In the genomic region with DNA sequence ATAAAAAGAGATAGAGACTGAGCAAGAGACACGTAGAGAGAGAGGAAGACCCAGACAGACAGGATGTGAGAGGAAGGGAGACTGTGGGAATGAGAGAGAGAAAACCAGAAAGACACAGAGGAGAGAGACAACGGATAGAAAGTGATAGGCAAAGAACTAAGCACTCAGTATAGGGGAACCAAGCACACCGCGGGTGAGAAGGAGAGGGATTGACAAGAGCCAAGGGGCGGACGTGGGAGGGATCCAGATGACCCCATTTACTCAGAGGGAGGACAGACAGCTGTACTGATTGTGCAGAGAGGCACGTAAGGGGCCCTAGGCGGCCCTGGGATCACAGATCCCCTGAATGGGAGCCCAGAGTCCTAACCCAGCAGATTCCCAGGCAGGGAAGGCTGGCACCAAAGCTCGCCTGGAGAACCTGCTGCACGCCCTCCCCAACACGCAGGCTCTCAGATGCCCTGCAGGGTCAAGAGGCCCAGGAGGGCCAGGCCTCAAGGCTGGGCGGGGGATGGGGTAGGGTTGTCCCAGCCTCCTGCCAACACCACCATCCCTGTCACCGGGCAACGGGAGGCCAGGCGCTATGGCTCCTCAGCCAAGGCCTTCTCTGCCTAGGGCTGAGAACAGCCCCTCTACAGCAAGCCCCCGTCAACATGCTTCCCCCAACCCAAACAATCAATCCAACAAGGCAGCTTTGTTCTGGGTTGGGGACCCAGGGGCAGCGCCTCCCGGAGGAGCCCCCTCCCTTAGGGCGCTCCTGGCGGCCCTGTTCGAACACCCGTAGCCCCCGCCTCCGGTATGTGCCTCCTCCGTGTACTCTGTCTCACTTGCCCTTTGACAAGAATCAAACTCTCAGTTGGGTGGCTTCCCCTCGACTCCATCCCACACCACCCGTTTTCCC, we compare ENCODE assay signal across 8 cellular contexts. TPM values are rescaled to one million over a fixed set of nuclear protein-coding genes. Genes with fewer than 3 reads are reported as not detected.
DNase-seq lines count a peak whose midpoint lies in the region; ATAC-seq and TF ChIP-seq lines count a peak whose summit lies in the region.

No MANE protein-coding gene starts in this region.

- H3K9ac ChIP-seq in subcutaneous abdominal adipose tissue (ENCODE audit: low read length in 5 of 5) = peak overlapping the region in 1 of 5 donors; percentile 2

- peak; percentile 33 for ATAC-seq in GM19395 (IDR thresholded peaks at IDR 0.05; ENCODE audit: unreplicated experiment)

- no peaks in the 10 kb centered on the region for H3K9me3 ChIP-seq in iPS-18c (ENCODE audit: control insufficient read depth, insufficient read depth, low read length)
- H3K9me3 ChIP-seq in subcutaneous abdominal adipose tissue (ENCODE audit: control insufficient read depth in 5 of 5, low read length in 5 of 5) = no peaks in the 10 kb centered on the region

- peak; percentile 29 for DNase-seq in AG10803 (ENCODE audit: low read depth)
- no peak for DNase-seq in activated CD4-positive, alpha-beta memory T cell treated with anti-CD3 and anti-CD28 coated beads, Interleukin-2, amount 10 ng/mL, durations not matched to agents 7 days and 5 days
- DNase-seq in effector CD8-positive, alpha-beta T cell (lab: John Stamatoyannopoulos, UW) = no peak
- DNase-seq in kidney glomerular epithelial cell (lab: John Stamatoyannopoulos, UW) = no peak
- DNase-seq in epidermal melanocyte (ENCODE audit: insufficient read length, low spot score) = no peak

- H3K4me1 Mint-ChIP-seq in activated CD4-positive, alpha-beta memory T cell treated with anti-CD3 and anti-CD28 coated beads, Interleukin-2, amount 10 ng/mL, durations not matched to agents 7 days and 5 days = peaks cover 25% of the 10 kb centered on the region

- no peaks in the 10 kb centered on the region for H3K27me3 ChIP-seq in subcutaneous abdominal adipose tissue (ENCODE audit: control insufficient read depth in 5 of 5, insufficient read depth in 4 of 5, low read length in 5 of 5)

- POLR2A ChIA-PET in activated CD4-positive, alpha-beta memory T cell treated with anti-CD3 and anti-CD28 coated beads, Interleukin-2, amount 10 ng/mL, durations not matched to agents 7 days and 5 days (lab: Charles Lee) = interaction anchor here (0.6 to 4.5 kb wide), 9 partner anchors 18 to 286 kb away, joined by 3 to 27 read pairs (median 3); partner anchors contain the start of genes AUP1, HTRA2, INO80B and PCGF1

- H3K36me3 Mint-ChIP-seq in activated CD4-positive, alpha-beta memory T cell treated with anti-CD3 and anti-CD28 coated beads, Interleukin-2, amount 10 ng/mL, durations not matched to agents 7 days and 5 days (ENCODE audit: low read depth) = peaks cover 15% of the 10 kb centered on the region

- CTCF ChIA-PET in activated CD4-positive, alpha-beta memory T cell treated with anti-CD3 and anti-CD28 coated beads, Interleukin-2, amount 10 ng/mL, durations not matched to agents 7 days and 5 days (lab: Charles Lee) = no interaction called here

- H3K9me3 Mint-ChIP-seq in activated CD4-positive, alpha-beta memory T cell treated with anti-CD3 and anti-CD28 coated beads, Interleukin-2, amount 10 ng/mL, durations not matched to agents 7 days and 5 days = no peaks in the 10 kb centered on the region

- peaks cover 0 to 12% (median 9%) of the 10 kb centered on the region in 5 donors for H3K36me3 ChIP-seq in subcutaneous abdominal adipose tissue (ENCODE audit: control insufficient read depth in 5 of 5, insufficient read depth in 5 of 5, low read length in 5 of 5)

- H3K27ac ChIP-seq in subcutaneous abdominal adipose tissue (ENCODE audit: low read depth, low read length) = peak overlapping the region; percentile 84

- H3K27me3 Mint-ChIP-seq in activated CD4-positive, alpha-beta memory T cell treated with anti-CD3 and anti-CD28 coated beads, Interleukin-2, amount 10 ng/mL, durations not matched to agents 7 days and 5 days = peaks cover 24% of the 10 kb centered on the region

- H3K27ac Mint-ChIP-seq in activated CD4-positive, alpha-beta memory T cell treated with anti-CD3 and anti-CD28 coated beads, Interleukin-2, amount 10 ng/mL, durations not matched to agents 7 days and 5 days = peak overlapping the region; percentile 71

- peak overlapping the region; percentile 95 for H3K4me3 ChIP-seq in AG10803 (ENCODE audit: low read length)
- peak overlapping the region; percentile 96 for H3K4me3 ChIP-seq in iPS-18c (ENCODE audit: insufficient read depth, low read depth, low read length)
- peak overlapping the region in 4 of 5 donors; percentile 56 to 89 (median 88) for H3K4me3 ChIP-seq in subcutaneous abdominal adipose tissue (ENCODE audit: low read depth in 1 of 5, low read length in 5 of 5)

- no peak for TF ChIP-seq CTCF in AG10803 (conservative IDR thresholded peaks at IDR 0.05; ENCODE audit: low read length)

- H3K4me3 Mint-ChIP-seq in activated CD4-positive, alpha-beta memory T cell treated with anti-CD3 and anti-CD28 coated beads, Interleukin-2, amount 10 ng/mL, durations not matched to agents 7 days and 5 days = peak overlapping the region; percentile 63

- peaks cover 4 to 62% (median 52%) of the 10 kb centered on the region in 5 donors for H3K4me1 ChIP-seq in subcutaneous abdominal adipose tissue (ENCODE audit: control insufficient read depth in 5 of 5, insufficient read depth in 5 of 5, low read length in 5 of 5)

RNA-seq across cellular contexts. Expression of gene LOXL3, which starts 0.6 kb away (rescaled TPM):
- total RNA-seq in activated CD4-positive, alpha-beta memory T cell treated with anti-CD3 and anti-CD28 coated beads, Interleukin-2, amount 10 ng/mL, durations not matched to agents 7 days and 5 days = under 1 TPM; 0.60 to 0.70 TPM

RNA-seq across cellular contexts. Expression of gene DOK1, which starts 1.4 kb away (rescaled TPM):
- total RNA-seq in activated CD4-positive, alpha-beta memory T cell treated with anti-CD3 and anti-CD28 coated beads, Interleukin-2, amount 10 ng/mL, durations not matched to agents 7 days and 5 days = 10 to 100 TPM; 45.2 to 46.8 TPM

RNA-seq across cellular contexts. Expression of gene HTRA2, which starts 23.4 kb away (rescaled TPM):
- 10 to 100 TPM; 49.2 to 51.1 TPM for total RNA-seq in activated CD4-positive, alpha-beta memory T cell treated with anti-CD3 and anti-CD28 coated beads, Interleukin-2, amount 10 ng/mL, durations not matched to agents 7 days and 5 days

RNA-seq across cellular contexts. Expression of gene AUP1, which starts 23.7 kb away (rescaled TPM):
- total RNA-seq in activated CD4-positive, alpha-beta memory T cell treated with anti-CD3 and anti-CD28 coated beads, Interleukin-2, amount 10 ng/mL, durations not matched to agents 7 days and 5 days = 100 to 1,000 TPM; 118 to 119 TPM

RNA-seq across cellular contexts. Expression of gene DQX1, which starts 27.1 kb away (rescaled TPM):
- total RNA-seq in activated CD4-positive, alpha-beta memory T cell treated with anti-CD3 and anti-CD28 coated beads, Interleukin-2, amount 10 ng/mL, durations not matched to agents 7 days and 5 days = under 1 TPM; 0.33 to 0.45 TPM
